In genomic region chr5:149675467-149676201, GRCh38 we compare ENCODE assay signal across 11 cellular contexts. TPM values are rescaled to one million over a fixed set of nuclear protein-coding genes. Genes with fewer than 3 reads are reported as not detected.
DNase-seq lines count a peak whose midpoint lies in the region; ATAC-seq and TF ChIP-seq lines count a peak whose summit lies in the region.
"Had no signal": no experiment of that assay in that cellular context is flagged by ENCODE, and none has a peak within 500 bp of the region (broad histone marks: within the 10 kb centered on the region; RNA-seq: fewer than 3 reads in every experiment).

No MANE protein-coding gene starts in this region.

- intact Hi-C loops in heart left ventricle (cut with DNase I): loop anchor here in 1 of 10 donors (5.0 kb wide), 1 partner anchor 57 kb away; the partner anchor contains the start of gene PPARGC1B

- 41 to 44% (median 42%) methylated on average over 13 of the region's 13 CpGs for whole genome bisulfite sequencing in heart left ventricle, 4 donors

- H3K4me1 ChIP-seq in heart left ventricle: peaks cover 0 to 58% (median 23%) of the 10 kb centered on the region in 12 donors

- H3K27me3 ChIP-seq in heart left ventricle: no peaks in the 10 kb centered on the region
- H3K27me3 ChIP-seq: dorsolateral prefrontal cortex had no signal

- no peaks in the 10 kb centered on the region for H3K36me3 ChIP-seq in heart left ventricle

- DNase-seq in HPDE6-E6E7 (ENCODE audit: extremely low spot score): peak; percentile 48
- DNase-seq in NCI-H69 (lab: John Stamatoyannopoulos, UW): peak; percentile 66
- DNase-seq in heart left ventricle: peak in 2 of 5 donors; percentile 52 to 67
- no peak for DNase-seq in omental fat pad (ENCODE audit: low spot score)
- DNase-seq in COR-L47 (lab: John Stamatoyannopoulos, UW): no peak
- no peak for DNase-seq in SKM-1 (lab: John Stamatoyannopoulos, UW; ENCODE audit: unreplicated experiment)
- DNase-seq in GF-D8 (lab: John Stamatoyannopoulos, UW): no peak
- no peak for DNase-seq in iPS-NIHi7 (ENCODE audit: extremely low spot score)
- DNase-seq: dorsolateral prefrontal cortex, NCI-H82 had no signal

- TF ChIP-seq POLR2A in heart left ventricle (IDR thresholded peaks at IDR 0.05): no peak

- H3K4me3 ChIP-seq in heart left ventricle: no peak overlapping the region
- H3K4me3 ChIP-seq: dorsolateral prefrontal cortex, SK-N-MC had no signal

- ATAC-seq in heart left ventricle (peak; percentile 32 to 76 (median 72)), omental fat pad (ENCODE audit: low FRiP score) (peak; percentile 65)

- H3K27ac ChIP-seq in heart left ventricle: peak overlapping the region in 10 of 12 donors; percentile 29 to 86 (median 64)
- H3K27ac ChIP-seq: dorsolateral prefrontal cortex, SK-N-MC had no signal

- H3K9me3 ChIP-seq in heart left ventricle: no peaks in the 10 kb centered on the region

- TF ChIP-seq CTCF in heart left ventricle (IDR thresholded peaks at IDR 0.05) (no peak), omental fat pad (IDR thresholded peaks at IDR 0.05) (no peak)

RNA-seq across cellular contexts. Expression of gene PPARGC1B, which starts 54.5 kb away (rescaled TPM):
- 10 to 100 TPM; 17.8 to 34.3 (median 24.4) TPM for total RNA-seq in heart left ventricle
- polyA plus RNA-seq in heart left ventricle: 10 to 100 TPM in 1 of 2 donors, 1 to 10 TPM in 1; 5.0 to 12.8 TPM
- 10 to 100 TPM in 3 of 4 donors, 1 to 10 TPM in 1; 8.7 to 15.2 (median 12.1) TPM for total RNA-seq in omental fat pad

Comparison
In these comparisons a context has a peak if more than half of its experiments do, and no peak if none do; other contexts are left out.
1. DNase-seq: peak in HPDE6-E6E7 (single experiment) and NCI-H69 (single experiment); none in omental fat pad (single experiment), COR-L47 (single experiment), SKM-1 (single experiment), GF-D8 (single experiment) and iPS-NIHi7 (single experiment).